ENCODE assay signal across 15 cellular contexts in genomic region chr15:82946155-82946701, GRCh38. TPM values are rescaled to one million over a fixed set of nuclear protein-coding genes. Genes with fewer than 3 reads are reported as not detected.
DNase-seq lines count a peak whose midpoint lies in the region; ATAC-seq and TF ChIP-seq lines count a peak whose summit lies in the region.
"Had no signal": no experiment of that assay in that cellular context is flagged by ENCODE, and none has a peak within 500 bp of the region (broad histone marks: within the 10 kb centered on the region; RNA-seq: fewer than 3 reads in every experiment).

No MANE protein-coding gene starts in this region.

- H3K4me3 Mint-ChIP-seq in stimulated activated naive B cell treated with anti-CD40 and anti-IgM and Interleukin-4, amounts not matched to agents 10 μg/mL and 1 μg/mL and 100 μg/mL, for 72 hours: peak overlapping the region; percentile 30 to 32
- H3K4me3 Mint-ChIP-seq: CD4-positive, alpha-beta memory T cell had no signal

- peaks cover 5% of the 10 kb centered on the region for H3K27me3 ChIP-seq in trophoblast cell (ENCODE audit: insufficient read depth, low read length)
- H3K27me3 ChIP-seq: BE2C had no signal

- H3K4me1 Mint-ChIP-seq in stimulated activated naive B cell treated with anti-CD40 and anti-IgM and Interleukin-4, amounts not matched to agents 10 μg/mL and 1 μg/mL and 100 μg/mL, for 72 hours: peaks cover 22 to 51% of the 10 kb centered on the region in 2 donors
- H3K4me1 Mint-ChIP-seq: CD4-positive, alpha-beta memory T cell had no signal

- H2AFZ ChIP-seq in trophoblast cell (ENCODE audit: insufficient read depth, low read length, poor library complexity): no peak overlapping the region
- H2AFZ ChIP-seq: GM23248 had no signal

- no peak overlapping the region for H3K14ac ChIP-seq in trophoblast cell (ENCODE audit: low read length)

- CTCF ChIA-PET in HEK293 (lab: Yijun Ruan, JAX): no interaction called here

- H4K91ac ChIP-seq in trophoblast cell (ENCODE audit: low read depth, low read length): no peak overlapping the region

- no peak overlapping the region for H3K23ac ChIP-seq in trophoblast cell (ENCODE audit: low read length)

- peaks cover 35 to 49% of the 10 kb centered on the region in 2 donors for H3K36me3 Mint-ChIP-seq in stimulated activated naive B cell treated with anti-CD40 and anti-IgM and Interleukin-4, amounts not matched to agents 10 μg/mL and 1 μg/mL and 100 μg/mL, for 72 hours
- H3K36me3 Mint-ChIP-seq: CD14-positive monocyte; CD4-positive, alpha-beta memory T cell had no signal

- DNase-seq in trophoblast cell (no peak), NCI-H2029 treated with DMSO at 0.1 percent for 48 hours (lab: John Stamatoyannopoulos, UW) (no peak), erythroblast (lab: John Stamatoyannopoulos, UW) (no peak), T-helper 1 cell (no peak)
- no peak for DNase-seq in stimulated activated naive B cell treated with anti-CD40 and anti-IgM and Interleukin-4, amounts not matched to agents 10 μg/mL and 1 μg/mL and 100 μg/mL, for 72 hours
- DNase-seq: ACHN; BE2C; CD4-positive, alpha-beta memory T cell; DMS79 treated with DMSO at 0.1 percent for 48 hours; GM23248 had no signal

- H3K27ac Mint-ChIP-seq in stimulated activated naive B cell treated with anti-CD40 and anti-IgM and Interleukin-4, amounts not matched to agents 10 μg/mL and 1 μg/mL and 100 μg/mL, for 72 hours: peak overlapping the region; percentile 7
- H3K27ac Mint-ChIP-seq: CD4-positive, alpha-beta memory T cell had no signal

- no peak overlapping the region for H3K18ac ChIP-seq in trophoblast cell (ENCODE audit: low read length)

- H4K12ac ChIP-seq in trophoblast cell (ENCODE audit: low read depth, low read length): no peak overlapping the region

- H3K9me3 Mint-ChIP-seq in stimulated activated naive B cell treated with anti-CD40 and anti-IgM and Interleukin-4, amounts not matched to agents 10 μg/mL and 1 μg/mL and 100 μg/mL, for 72 hours: peaks cover 6 to 8% of the 10 kb centered on the region in 2 donors

- H2AK5ac ChIP-seq in trophoblast cell (ENCODE audit: low read length): no peak overlapping the region

- no peak overlapping the region for H3K4me3 ChIP-seq in HEK293 (ENCODE audit: low read depth, low read length)
- peak overlapping the region; percentile 46 for H3K4me3 ChIP-seq in trophoblast cell (ENCODE audit: low read depth, low read length)
- H3K4me3 ChIP-seq: GM12878, GM23248, HAP-1 had no signal

- H4K8ac ChIP-seq in trophoblast cell (ENCODE audit: low read depth, low read length): no peak overlapping the region

- no peak overlapping the region for H2BK5ac ChIP-seq in trophoblast cell (ENCODE audit: low read depth, low read length, poor library complexity)

- H2BK120ac ChIP-seq in trophoblast cell (ENCODE audit: insufficient read depth, low read length, poor library complexity): no peak overlapping the region

- H3K4me2 ChIP-seq in trophoblast cell (ENCODE audit: low read length): no peak overlapping the region

- no peak for TF ChIP-seq POLR2A in erythroblast (IDR thresholded peaks at IDR 0.05; ENCODE audit: low read length)

- no peaks in the 10 kb centered on the region for H3K79me1 ChIP-seq in trophoblast cell (ENCODE audit: low read length)

- H3K4me1 ChIP-seq in HEK293 (ENCODE audit: control insufficient read depth, insufficient read depth, low read length) (peaks cover 14% of the 10 kb centered on the region), trophoblast cell (ENCODE audit: control insufficient read depth in 1 of 2, insufficient read depth in 2 of 2, low read length in 2 of 2) (peaks cover 0 to 4% of the 10 kb centered on the region in 2 experiments)
- H3K4me1 ChIP-seq: BE2C had no signal

- POLR2A ChIA-PET in HEK293 (lab: Yijun Ruan, JAX): no interaction called here

- WGBS in trophoblast cell (ENCODE audit: extremely low coverage, insufficient coverage, insufficient read length): no CpG with 5 or more reads among the region's 8 CpGs

- no peak overlapping the region for H2BK12ac ChIP-seq in trophoblast cell (ENCODE audit: low read length)

- H3K36me3 ChIP-seq in HEK293 (ENCODE audit: control insufficient read depth in 2 of 2, insufficient read depth in 1 of 2, low read length in 2 of 2): no peaks in the 10 kb centered on the region
- no peaks in the 10 kb centered on the region for H3K36me3 ChIP-seq in trophoblast cell (ENCODE audit: control insufficient read depth in 1 of 2, insufficient read depth in 2 of 2, low read length in 2 of 2)
- H3K36me3 ChIP-seq: BE2C, HAP-1 had no signal

- H3K27ac ChIP-seq in HEK293 (ENCODE audit: extremely low read depth, low read depth, low read length) (no peak overlapping the region), trophoblast cell (ENCODE audit: low read depth, low read length) (no peak overlapping the region)
- H3K27ac ChIP-seq: GM23248, HL-60 had no signal

- H3K9ac ChIP-seq in trophoblast cell (ENCODE audit: low read length): peak overlapping the region; percentile 32
- H3K9ac ChIP-seq: GM23248 had no signal

- no peak for ATAC-seq in stimulated activated naive B cell treated with anti-CD40 and anti-IgM and Interleukin-4, amounts not matched to agents 10 μg/mL and 1 μg/mL and 100 μg/mL, for 72 hours (replicated peaks)
- ATAC-seq: GM12878 had no signal

- no peaks in the 10 kb centered on the region for H3K27me3 Mint-ChIP-seq in stimulated activated naive B cell treated with anti-CD40 and anti-IgM and Interleukin-4, amounts not matched to agents 10 μg/mL and 1 μg/mL and 100 μg/mL, for 72 hours

- no peaks in the 10 kb centered on the region for H3K79me2 ChIP-seq in trophoblast cell (ENCODE audit: control insufficient read depth, insufficient read depth, low read length, poor library complexity)

- no peak for TF ChIP-seq CTCF in HEK293 (tag by site-specific recombination; IDR thresholded peaks at IDR 0.05)

- H3K4ac ChIP-seq in trophoblast cell (ENCODE audit: low read depth, low read length): no peak overlapping the region

- H3K9me3 ChIP-seq in HEK293 (ENCODE audit: control insufficient read depth, insufficient read depth, low read depth, low read length) (no peaks in the 10 kb centered on the region), trophoblast cell (ENCODE audit: insufficient read depth, low read depth, low read length) (peaks cover 4% of the 10 kb centered on the region)
- H3K9me3 ChIP-seq: BE2C, HAP-1 had no signal

TF ChIP-seq in HEK293, 187 proteins besides CTCF, POLR2A, EP300 and RAD21:
- TF ChIP-seq SALL2 (tag by site-specific recombination; IDR thresholded peaks at IDR 0.05; ENCODE audit: borderline replicate concordance) (no peak), ZNF302 (tag by site-specific recombination; IDR thresholded peaks at IDR 0.05; ENCODE audit: low read depth) (no peak), ZNF623 (tag by site-specific recombination; IDR thresholded peaks at IDR 0.05) (peak; percentile 79), ZNF202 (tag by site-specific recombination; IDR thresholded peaks at IDR 0.05; ENCODE audit: borderline replicate concordance) (no peak), ZNF585B (tag by site-specific recombination; IDR thresholded peaks at IDR 0.05) (no peak), ZNF18 (tag by site-specific recombination; IDR thresholded peaks at IDR 0.05) (peak; percentile 73; the same call in 1 of the 2 replicates), ZNF148 (tag by site-specific recombination; IDR thresholded peaks at IDR 0.05; ENCODE audit: borderline replicate concordance) (no peak)

RNA-seq across cellular contexts. Expression of gene HOMER2, which starts 6.3 kb away (rescaled TPM):
- polyA plus RNA-seq in trophoblast cell (2013): 2.4 and 3.3 TPM in 2 replicates

RNA-seq across cellular contexts. Expression of gene RAMAC, which starts 39.8 kb away (rescaled TPM):
- polyA plus RNA-seq in trophoblast cell (2013): 34.3 and 34.7 TPM in 2 replicates
